10 cellular contexts compared by ENCODE assay signal in genomic region chr9:107486674-107487520, GRCh38. TPM values are rescaled to one million over a fixed set of nuclear protein-coding genes. Genes with fewer than 3 reads are reported as not detected.
DNase-seq lines count a peak whose midpoint lies in the region; ATAC-seq and TF ChIP-seq lines count a peak whose summit lies in the region.
"Had no signal": no experiment of that assay in that cellular context is flagged by ENCODE, and none has a peak within 500 bp of the region (broad histone marks: within the 10 kb centered on the region; RNA-seq: fewer than 3 reads in every experiment).

No MANE protein-coding gene starts in this region.

- H3K27me3 ChIP-seq in right cardiac atrium (ENCODE audit: control insufficient read depth, insufficient read depth) (no peaks in the 10 kb centered on the region), psoas muscle (ENCODE audit: insufficient read depth in 3 of 3, low read length in 2 of 3) (no peaks in the 10 kb centered on the region)

- H3K9me3 ChIP-seq in right cardiac atrium (ENCODE audit: control insufficient read depth, low read length) (no peaks in the 10 kb centered on the region), psoas muscle (no peaks in the 10 kb centered on the region)

- H3K9me3 Mint-ChIP-seq in CD14-positive monocyte (peaks cover 0 to 5% (median 0%) of the 10 kb centered on the region in 7 donors), WTC11 (no peaks in the 10 kb centered on the region)
- H3K9me3 Mint-ChIP-seq in activated CD8-positive, alpha-beta T cell treated with anti-CD3 and anti-CD28 coated beads, Interleukin-2, amount 10 ng/mL, durations not matched to agents 7 days and 5 days (ENCODE audit: insufficient read depth): no peaks in the 10 kb centered on the region

- ATAC-seq in WTC11 (no peak), right cardiac atrium (no peak), psoas muscle (no peak), HG03025 (IDR thresholded peaks at IDR 0.05; ENCODE audit: low FRiP score, unreplicated experiment) (no peak), HG03108 (IDR thresholded peaks at IDR 0.05; ENCODE audit: unreplicated experiment) (no peak)
- no peak for ATAC-seq in activated CD8-positive, alpha-beta T cell treated with anti-CD3 and anti-CD28 coated beads, Interleukin-2, amount 10 ng/mL, durations not matched to agents 7 days and 5 days

- DNase-seq in CD14-positive monocyte (ENCODE audit: low spot score): peak; percentile 59
- DNase-seq in WTC11 (ENCODE audit: low spot score): peak; percentile 40
- peak in 2 of 3 donors; percentile 62 to 70 for DNase-seq in right cardiac atrium
- peak; percentile 28 to 58 for DNase-seq in psoas muscle
- no peak for DNase-seq in NCI-H446 (lab: John Stamatoyannopoulos, UW)
- no peak for DNase-seq in activated CD8-positive, alpha-beta T cell treated with anti-CD3 and anti-CD28 coated beads, Interleukin-2, amount 10 ng/mL, durations not matched to agents 7 days and 5 days
- DNase-seq: RPMI8226 had no signal

- H3K4me1 Mint-ChIP-seq in CD14-positive monocyte (peaks cover 46% of the 10 kb centered on the region), WTC11 (peaks cover 37% of the 10 kb centered on the region)
- peaks cover 16% of the 10 kb centered on the region for H3K4me1 Mint-ChIP-seq in activated CD8-positive, alpha-beta T cell treated with anti-CD3 and anti-CD28 coated beads, Interleukin-2, amount 10 ng/mL, durations not matched to agents 7 days and 5 days (ENCODE audit: low read depth)

- H3K27ac Mint-ChIP-seq in CD14-positive monocyte (peak overlapping the region; percentile 93 to 99 (median 96)), WTC11 (no peak overlapping the region)
- H3K27ac Mint-ChIP-seq in activated CD8-positive, alpha-beta T cell treated with anti-CD3 and anti-CD28 coated beads, Interleukin-2, amount 10 ng/mL, durations not matched to agents 7 days and 5 days: no peak overlapping the region

- CTCF ChIA-PET in WTC11 (lab: Charles Lee): interaction anchor here (0.8 to 4.0 kb wide), 21 partner anchors 8 to 1184 kb away, joined by 3 to 52 read pairs (median 4); no protein-coding TSS in a partner anchor
- CTCF ChIA-PET in activated CD8-positive, alpha-beta T cell treated with anti-CD3 and anti-CD28 coated beads, Interleukin-2, amount 10 ng/mL, durations not matched to agents 7 days and 5 days (lab: Charles Lee): no interaction called here

- H3K36me3 Mint-ChIP-seq in CD14-positive monocyte: peaks cover 31 to 42% of the 10 kb centered on the region in 2 donors
- peaks cover 2% of the 10 kb centered on the region; the same call in 1 of the 2 replicates for H3K36me3 Mint-ChIP-seq in WTC11
- H3K36me3 Mint-ChIP-seq in activated CD8-positive, alpha-beta T cell treated with anti-CD3 and anti-CD28 coated beads, Interleukin-2, amount 10 ng/mL, durations not matched to agents 7 days and 5 days (ENCODE audit: low read depth): peaks cover 2% of the 10 kb centered on the region

- WGBS in right cardiac atrium: 44% methylated on average over 31 of the region's 31 CpGs
- WGBS in psoas muscle, 3 donors: 60 to 72% (median 64%) methylated on average over 31 of the region's 31 CpGs

- intact Hi-C loops in CD14-positive monocyte (cut with micrococcal nuclease) (loop anchor here (5.0 to 10.0 kb wide), 8 partner anchors 150 to 1135 kb away; no protein-coding TSS in a partner anchor), right cardiac atrium (cut with DNase I) (loop anchor here in 3 of 4 donors (5.0 to 10.0 kb wide), 6 partner anchors 150 to 1080 kb away; no protein-coding TSS in a partner anchor), psoas muscle (cut with DNase I) (loop anchor here (5.0 to 10.0 kb wide), 5 partner anchors 570 to 1275 kb away; no protein-coding TSS in a partner anchor)

- TF ChIP-seq CTCF in CD14-positive monocyte (IDR thresholded peaks at IDR 0.05) (no peak), WTC11 (IDR thresholded peaks at IDR 0.05) (no peak), psoas muscle (IDR thresholded peaks at IDR 0.05) (no peak)

- peak overlapping the region; percentile 96 to 98 for H3K4me3 Mint-ChIP-seq in CD14-positive monocyte
- peak overlapping the region; percentile 85 for H3K4me3 Mint-ChIP-seq in WTC11
- H3K4me3 Mint-ChIP-seq in activated CD8-positive, alpha-beta T cell treated with anti-CD3 and anti-CD28 coated beads, Interleukin-2, amount 10 ng/mL, durations not matched to agents 7 days and 5 days: no peak overlapping the region

- H3K27ac ChIP-seq in right cardiac atrium (ENCODE audit: low read length): peak overlapping the region; percentile 94
- H3K27ac ChIP-seq in psoas muscle: peak overlapping the region; percentile 94
- H3K27ac ChIP-seq: KMS-11 had no signal

- peaks cover 8 to 18% (median 17%) of the 10 kb centered on the region in 3 donors for H3K27me3 Mint-ChIP-seq in CD14-positive monocyte (ENCODE audit: low read depth in 3 of 3)
- peaks cover 55% of the 10 kb centered on the region for H3K27me3 Mint-ChIP-seq in WTC11 (ENCODE audit: low read depth)
- H3K27me3 Mint-ChIP-seq in activated CD8-positive, alpha-beta T cell treated with anti-CD3 and anti-CD28 coated beads, Interleukin-2, amount 10 ng/mL, durations not matched to agents 7 days and 5 days (ENCODE audit: low read depth): peaks cover 48% of the 10 kb centered on the region

- H3K4me3 ChIP-seq in right cardiac atrium (ENCODE audit: low read length) (peak overlapping the region; percentile 76), psoas muscle (peak overlapping the region; percentile 94)

- POLR2A ChIA-PET in WTC11 (lab: Charles Lee): no interaction called here
- POLR2A ChIA-PET in activated CD8-positive, alpha-beta T cell treated with anti-CD3 and anti-CD28 coated beads, Interleukin-2, amount 10 ng/mL, durations not matched to agents 7 days and 5 days (lab: Charles Lee): no interaction called here

- H3K36me3 ChIP-seq in psoas muscle (ENCODE audit: insufficient read depth in 1 of 2, low read depth in 1 of 2): peaks cover 0 to 34% of the 10 kb centered on the region in 2 donors

- H3K4me1 ChIP-seq in right cardiac atrium (ENCODE audit: control insufficient read depth, insufficient read depth, low read length) (no peaks in the 10 kb centered on the region), psoas muscle (peaks cover 24% of the 10 kb centered on the region)

TF ChIP-seq in WTC11, 78 proteins besides CTCF, POLR2A, EP300 and RAD21 (continues in another document):
- TF ChIP-seq PREB (CRISPR knock-in tag; IDR thresholded peaks at IDR 0.05; ENCODE audit: borderline replicate concordance): no peak
- no peak for TF ChIP-seq PRRX2 (CRISPR knock-in tag; IDR thresholded peaks at IDR 0.05)
- TF ChIP-seq MLX (CRISPR knock-in tag; IDR thresholded peaks at IDR 0.05): no peak
- TF ChIP-seq ATF1 (CRISPR knock-in tag; IDR thresholded peaks at IDR 0.05): no peak
- TF ChIP-seq ZNF232 (CRISPR knock-in tag; IDR thresholded peaks at IDR 0.05): no peak
- no peak for TF ChIP-seq AR (CRISPR knock-in tag; IDR thresholded peaks at IDR 0.05)

RNA-seq across cellular contexts. Expression of gene KLF4, which starts 2.7 kb away (rescaled TPM):
- polyA plus RNA-seq in CD14-positive monocyte (10 to 100 TPM; 36.6 to 37.2 TPM), right cardiac atrium (44.1 TPM), psoas muscle (10 to 100 TPM in 2 of 3 donors, 1 to 10 TPM in 1; 7.5 to 14.6 (median 12.0) TPM)
- total RNA-seq in WTC11 (2021) (5.9 to 8.9 TPM (median 7.6 TPM) in 3 replicates), right cardiac atrium (10 to 100 TPM; 37.0 to 71.6 (median 44.0) TPM), psoas muscle (10 to 100 TPM; 11.6 to 17.2 (median 14.7) TPM)
- total RNA-seq in activated CD8-positive, alpha-beta T cell treated with anti-CD3 and anti-CD28 coated beads, Interleukin-2, amount 10 ng/mL, durations not matched to agents 7 days and 5 days: 1 to 10 TPM; 1.5 to 1.9 TPM

Comparison
In these comparisons a context has a peak if more than half of its experiments do, and no peak if none do; other contexts are left out.
1. DNase-seq: peak in CD14-positive monocyte (single experiment), WTC11 (single experiment), right cardiac atrium (2 of 3) and psoas muscle (2 of 2); none in NCI-H446 (0 of 2) and activated CD8-positive, alpha-beta T cell treated with anti-CD3 and anti-CD28 coated beads, Interleukin-2, amount 10 ng/mL, durations not matched to agents 7 days and 5 days (single experiment).
2. H3K27ac Mint-ChIP-seq: peak in CD14-positive monocyte (7 of 7); none in WTC11 (single experiment) and activated CD8-positive, alpha-beta T cell treated with anti-CD3 and anti-CD28 coated beads, Interleukin-2, amount 10 ng/mL, durations not matched to agents 7 days and 5 days (single experiment).